ENCODE assay signal across 1 cellular context in the genomic region with DNA sequence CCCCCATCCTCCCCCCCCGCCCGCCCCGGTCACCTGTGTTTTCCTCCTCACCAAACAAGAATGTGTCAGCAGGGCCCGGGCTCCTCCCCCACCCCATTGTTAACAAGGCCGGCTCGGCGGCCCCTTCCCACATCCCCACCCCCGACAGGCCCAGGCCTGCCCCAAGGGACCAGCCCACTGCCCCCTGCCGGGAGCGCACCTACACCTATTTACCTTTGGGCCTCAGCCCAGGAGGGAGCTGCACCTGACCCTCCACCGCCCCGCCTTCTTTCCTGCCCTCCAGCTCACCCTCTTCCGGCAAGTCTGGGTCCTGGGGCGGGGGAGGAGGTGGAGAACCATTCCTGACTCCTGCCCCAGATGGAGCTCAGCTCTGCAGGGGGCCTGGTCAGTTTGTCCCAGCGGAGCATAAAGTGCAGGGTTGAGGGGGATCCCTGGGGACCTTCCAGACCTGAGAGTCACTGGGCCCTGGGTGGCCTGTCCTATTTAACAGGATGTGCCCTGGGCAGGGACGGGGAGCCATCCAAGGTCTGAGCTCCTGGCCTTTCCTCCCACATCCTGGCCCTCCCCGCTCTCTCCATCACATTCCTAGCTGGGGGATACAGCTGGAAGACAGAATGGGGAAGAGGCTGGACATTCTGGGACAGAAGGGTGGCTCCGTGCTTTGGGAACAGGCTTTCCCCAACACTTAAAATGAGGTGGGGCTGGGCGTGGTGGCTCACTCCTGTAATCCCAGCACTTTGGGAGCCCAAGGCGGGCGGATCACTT.
TF ChIP-seq lines count a peak whose summit lies in the region.

No MANE protein-coding gene starts in this region.

TF ChIP-seq in WTC11, 78 proteins besides CTCF, POLR2A, EP300 and RAD21 (continued from another document):
- TF ChIP-seq, protein P1, sequence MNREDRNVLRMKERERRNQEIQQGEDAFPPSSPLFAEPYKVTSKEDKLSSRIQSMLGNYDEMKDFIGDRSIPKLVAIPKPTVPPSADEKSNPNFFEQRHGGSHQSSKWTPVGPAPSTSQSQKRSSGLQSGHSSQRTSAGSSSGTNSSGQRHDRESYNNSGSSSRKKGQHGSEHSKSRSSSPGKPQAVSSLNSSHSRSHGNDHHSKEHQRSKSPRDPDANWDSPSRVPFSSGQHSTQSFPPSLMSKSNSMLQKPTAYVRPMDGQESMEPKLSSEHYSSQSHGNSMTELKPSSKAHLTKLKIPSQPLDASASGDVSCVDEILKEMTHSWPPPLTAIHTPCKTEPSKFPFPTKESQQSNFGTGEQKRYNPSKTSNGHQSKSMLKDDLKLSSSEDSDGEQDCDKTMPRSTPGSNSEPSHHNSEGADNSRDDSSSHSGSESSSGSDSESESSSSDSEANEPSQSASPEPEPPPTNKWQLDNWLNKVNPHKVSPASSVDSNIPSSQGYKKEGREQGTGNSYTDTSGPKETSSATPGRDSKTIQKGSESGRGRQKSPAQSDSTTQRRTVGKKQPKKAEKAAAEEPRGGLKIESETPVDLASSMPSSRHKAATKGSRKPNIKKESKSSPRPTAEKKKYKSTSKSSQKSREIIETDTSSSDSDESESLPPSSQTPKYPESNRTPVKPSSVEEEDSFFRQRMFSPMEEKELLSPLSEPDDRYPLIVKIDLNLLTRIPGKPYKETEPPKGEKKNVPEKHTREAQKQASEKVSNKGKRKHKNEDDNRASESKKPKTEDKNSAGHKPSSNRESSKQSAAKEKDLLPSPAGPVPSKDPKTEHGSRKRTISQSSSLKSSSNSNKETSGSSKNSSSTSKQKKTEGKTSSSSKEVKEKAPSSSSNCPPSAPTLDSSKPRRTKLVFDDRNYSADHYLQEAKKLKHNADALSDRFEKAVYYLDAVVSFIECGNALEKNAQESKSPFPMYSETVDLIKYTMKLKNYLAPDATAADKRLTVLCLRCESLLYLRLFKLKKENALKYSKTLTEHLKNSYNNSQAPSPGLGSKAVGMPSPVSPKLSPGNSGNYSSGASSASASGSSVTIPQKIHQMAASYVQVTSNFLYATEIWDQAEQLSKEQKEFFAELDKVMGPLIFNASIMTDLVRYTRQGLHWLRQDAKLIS (CRISPR knock-in tag; IDR thresholded peaks at IDR 0.05; ENCODE audit: borderline replicate concordance): no peak
- peak; percentile 35; the same call in 1 of the 2 replicates for TF ChIP-seq FOXP1 (CRISPR knock-in tag; IDR thresholded peaks at IDR 0.05; ENCODE audit: borderline replicate concordance)
- TF ChIP-seq, protein P2, sequence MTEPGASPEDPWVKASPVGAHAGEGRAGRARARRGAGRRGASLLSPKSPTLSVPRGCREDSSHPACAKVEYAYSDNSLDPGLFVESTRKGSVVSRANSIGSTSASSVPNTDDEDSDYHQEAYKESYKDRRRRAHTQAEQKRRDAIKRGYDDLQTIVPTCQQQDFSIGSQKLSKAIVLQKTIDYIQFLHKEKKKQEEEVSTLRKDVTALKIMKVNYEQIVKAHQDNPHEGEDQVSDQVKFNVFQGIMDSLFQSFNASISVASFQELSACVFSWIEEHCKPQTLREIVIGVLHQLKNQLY (CRISPR knock-in tag; IDR thresholded peaks at IDR 0.05): no peak
- TF ChIP-seq PRRX2 (CRISPR knock-in tag; IDR thresholded peaks at IDR 0.05): no peak
- TF ChIP-seq ZNF423 (CRISPR knock-in tag; IDR thresholded peaks at IDR 0.05): peak; percentile 98
- TF ChIP-seq HMGA2 (CRISPR knock-in tag; IDR thresholded peaks at IDR 0.05): no peak
- TF ChIP-seq, protein P3, sequence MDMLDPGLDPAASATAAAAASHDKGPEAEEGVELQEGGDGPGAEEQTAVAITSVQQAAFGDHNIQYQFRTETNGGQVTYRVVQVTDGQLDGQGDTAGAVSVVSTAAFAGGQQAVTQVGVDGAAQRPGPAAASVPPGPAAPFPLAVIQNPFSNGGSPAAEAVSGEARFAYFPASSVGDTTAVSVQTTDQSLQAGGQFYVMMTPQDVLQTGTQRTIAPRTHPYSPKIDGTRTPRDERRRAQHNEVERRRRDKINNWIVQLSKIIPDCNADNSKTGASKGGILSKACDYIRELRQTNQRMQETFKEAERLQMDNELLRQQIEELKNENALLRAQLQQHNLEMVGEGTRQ (CRISPR knock-in tag; IDR thresholded peaks at IDR 0.05): peak; percentile 67
- TF ChIP-seq, protein P4, sequence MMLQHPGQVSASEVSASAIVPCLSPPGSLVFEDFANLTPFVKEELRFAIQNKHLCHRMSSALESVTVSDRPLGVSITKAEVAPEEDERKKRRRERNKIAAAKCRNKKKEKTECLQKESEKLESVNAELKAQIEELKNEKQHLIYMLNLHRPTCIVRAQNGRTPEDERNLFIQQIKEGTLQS (CRISPR knock-in tag; conservative IDR thresholded peaks at IDR 0.05): no peak
- TF ChIP-seq OVOL2 (CRISPR knock-in tag; IDR thresholded peaks at IDR 0.05; ENCODE audit: borderline replicate concordance): no peak
- TF ChIP-seq, protein P5, sequence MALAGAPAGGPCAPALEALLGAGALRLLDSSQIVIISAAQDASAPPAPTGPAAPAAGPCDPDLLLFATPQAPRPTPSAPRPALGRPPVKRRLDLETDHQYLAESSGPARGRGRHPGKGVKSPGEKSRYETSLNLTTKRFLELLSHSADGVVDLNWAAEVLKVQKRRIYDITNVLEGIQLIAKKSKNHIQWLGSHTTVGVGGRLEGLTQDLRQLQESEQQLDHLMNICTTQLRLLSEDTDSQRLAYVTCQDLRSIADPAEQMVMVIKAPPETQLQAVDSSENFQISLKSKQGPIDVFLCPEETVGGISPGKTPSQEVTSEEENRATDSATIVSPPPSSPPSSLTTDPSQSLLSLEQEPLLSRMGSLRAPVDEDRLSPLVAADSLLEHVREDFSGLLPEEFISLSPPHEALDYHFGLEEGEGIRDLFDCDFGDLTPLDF (CRISPR knock-in tag; IDR thresholded peaks at IDR 0.05): no peak
- TF ChIP-seq, protein P6, sequence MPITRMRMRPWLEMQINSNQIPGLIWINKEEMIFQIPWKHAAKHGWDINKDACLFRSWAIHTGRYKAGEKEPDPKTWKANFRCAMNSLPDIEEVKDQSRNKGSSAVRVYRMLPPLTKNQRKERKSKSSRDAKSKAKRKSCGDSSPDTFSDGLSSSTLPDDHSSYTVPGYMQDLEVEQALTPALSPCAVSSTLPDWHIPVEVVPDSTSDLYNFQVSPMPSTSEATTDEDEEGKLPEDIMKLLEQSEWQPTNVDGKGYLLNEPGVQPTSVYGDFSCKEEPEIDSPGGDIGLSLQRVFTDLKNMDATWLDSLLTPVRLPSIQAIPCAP (CRISPR knock-in tag; IDR thresholded peaks at IDR 0.05): no peak
- no peak for TF ChIP-seq ATF1 (CRISPR knock-in tag; IDR thresholded peaks at IDR 0.05)
- TF ChIP-seq NR1H2 (CRISPR knock-in tag; IDR thresholded peaks at IDR 0.05): no peak
- TF ChIP-seq MYBL2 (CRISPR knock-in tag; IDR thresholded peaks at IDR 0.05): no peak
- TF ChIP-seq, protein P7, sequence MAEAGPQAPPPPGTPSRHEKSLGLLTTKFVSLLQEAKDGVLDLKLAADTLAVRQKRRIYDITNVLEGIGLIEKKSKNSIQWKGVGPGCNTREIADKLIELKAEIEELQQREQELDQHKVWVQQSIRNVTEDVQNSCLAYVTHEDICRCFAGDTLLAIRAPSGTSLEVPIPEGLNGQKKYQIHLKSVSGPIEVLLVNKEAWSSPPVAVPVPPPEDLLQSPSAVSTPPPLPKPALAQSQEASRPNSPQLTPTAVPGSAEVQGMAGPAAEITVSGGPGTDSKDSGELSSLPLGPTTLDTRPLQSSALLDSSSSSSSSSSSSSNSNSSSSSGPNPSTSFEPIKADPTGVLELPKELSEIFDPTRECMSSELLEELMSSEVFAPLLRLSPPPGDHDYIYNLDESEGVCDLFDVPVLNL (CRISPR knock-in tag; IDR thresholded peaks at IDR 0.05; ENCODE audit: borderline replicate concordance, low read depth): no peak
- TF ChIP-seq SP1 (CRISPR knock-in tag; conservative IDR thresholded peaks at IDR 0.05): peak; percentile 61
- no peak for TF ChIP-seq GRHL2 (CRISPR knock-in tag; IDR thresholded peaks at IDR 0.05; ENCODE audit: insufficient replicate concordance, severe bottlenecking)
- TF ChIP-seq TEAD1 (CRISPR knock-in tag; IDR thresholded peaks at IDR 0.05): peak; percentile 52; the same call in 1 of the 2 replicates
- TF ChIP-seq RELA (CRISPR knock-in tag; IDR thresholded peaks at IDR 0.05; ENCODE audit: borderline replicate concordance): no peak
- TF ChIP-seq, protein P8, sequence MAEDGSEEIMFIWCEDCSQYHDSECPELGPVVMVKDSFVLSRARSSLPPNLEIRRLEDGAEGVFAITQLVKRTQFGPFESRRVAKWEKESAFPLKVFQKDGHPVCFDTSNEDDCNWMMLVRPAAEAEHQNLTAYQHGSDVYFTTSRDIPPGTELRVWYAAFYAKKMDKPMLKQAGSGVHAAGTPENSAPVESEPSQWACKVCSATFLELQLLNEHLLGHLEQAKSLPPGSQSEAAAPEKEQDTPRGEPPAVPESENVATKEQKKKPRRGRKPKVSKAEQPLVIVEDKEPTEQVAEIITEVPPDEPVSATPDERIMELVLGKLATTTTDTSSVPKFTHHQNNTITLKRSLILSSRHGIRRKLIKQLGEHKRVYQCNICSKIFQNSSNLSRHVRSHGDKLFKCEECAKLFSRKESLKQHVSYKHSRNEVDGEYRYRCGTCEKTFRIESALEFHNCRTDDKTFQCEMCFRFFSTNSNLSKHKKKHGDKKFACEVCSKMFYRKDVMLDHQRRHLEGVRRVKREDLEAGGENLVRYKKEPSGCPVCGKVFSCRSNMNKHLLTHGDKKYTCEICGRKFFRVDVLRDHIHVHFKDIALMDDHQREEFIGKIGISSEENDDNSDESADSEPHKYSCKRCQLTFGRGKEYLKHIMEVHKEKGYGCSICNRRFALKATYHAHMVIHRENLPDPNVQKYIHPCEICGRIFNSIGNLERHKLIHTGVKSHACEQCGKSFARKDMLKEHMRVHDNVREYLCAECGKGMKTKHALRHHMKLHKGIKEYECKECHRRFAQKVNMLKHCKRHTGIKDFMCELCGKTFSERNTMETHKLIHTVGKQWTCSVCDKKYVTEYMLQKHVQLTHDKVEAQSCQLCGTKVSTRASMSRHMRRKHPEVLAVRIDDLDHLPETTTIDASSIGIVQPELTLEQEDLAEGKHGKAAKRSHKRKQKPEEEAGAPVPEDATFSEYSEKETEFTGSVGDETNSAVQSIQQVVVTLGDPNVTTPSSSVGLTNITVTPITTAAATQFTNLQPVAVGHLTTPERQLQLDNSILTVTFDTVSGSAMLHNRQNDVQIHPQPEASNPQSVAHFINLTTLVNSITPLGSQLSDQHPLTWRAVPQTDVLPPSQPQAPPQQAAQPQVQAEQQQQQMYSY (CRISPR knock-in tag; IDR thresholded peaks at IDR 0.05): no peak; the same call in 1 of the 2 replicates
- no peak for TF ChIP-seq TCF7 (CRISPR knock-in tag; IDR thresholded peaks at IDR 0.05; ENCODE audit: low read depth)
- TF ChIP-seq ZNF121 (CRISPR knock-in tag; IDR thresholded peaks at IDR 0.05): no peak
- TF ChIP-seq CREM (CRISPR knock-in tag; IDR thresholded peaks at IDR 0.05): 0 out of 2 replicates have a peak, but pooled peaks have one; percentile 29
- TF ChIP-seq TP53 (CRISPR knock-in tag; IDR thresholded peaks at IDR 0.05): peak; percentile 16; the same call in 1 of the 2 replicates
- TF ChIP-seq, protein P9, sequence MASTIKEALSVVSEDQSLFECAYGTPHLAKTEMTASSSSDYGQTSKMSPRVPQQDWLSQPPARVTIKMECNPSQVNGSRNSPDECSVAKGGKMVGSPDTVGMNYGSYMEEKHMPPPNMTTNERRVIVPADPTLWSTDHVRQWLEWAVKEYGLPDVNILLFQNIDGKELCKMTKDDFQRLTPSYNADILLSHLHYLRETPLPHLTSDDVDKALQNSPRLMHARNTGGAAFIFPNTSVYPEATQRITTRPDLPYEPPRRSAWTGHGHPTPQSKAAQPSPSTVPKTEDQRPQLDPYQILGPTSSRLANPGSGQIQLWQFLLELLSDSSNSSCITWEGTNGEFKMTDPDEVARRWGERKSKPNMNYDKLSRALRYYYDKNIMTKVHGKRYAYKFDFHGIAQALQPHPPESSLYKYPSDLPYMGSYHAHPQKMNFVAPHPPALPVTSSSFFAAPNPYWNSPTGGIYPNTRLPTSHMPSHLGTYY (CRISPR knock-in tag; IDR thresholded peaks at IDR 0.05): no peak
- TF ChIP-seq GTF2I (CRISPR knock-in tag; conservative IDR thresholded peaks at IDR 0.05): no peak
- TF ChIP-seq, protein P10, sequence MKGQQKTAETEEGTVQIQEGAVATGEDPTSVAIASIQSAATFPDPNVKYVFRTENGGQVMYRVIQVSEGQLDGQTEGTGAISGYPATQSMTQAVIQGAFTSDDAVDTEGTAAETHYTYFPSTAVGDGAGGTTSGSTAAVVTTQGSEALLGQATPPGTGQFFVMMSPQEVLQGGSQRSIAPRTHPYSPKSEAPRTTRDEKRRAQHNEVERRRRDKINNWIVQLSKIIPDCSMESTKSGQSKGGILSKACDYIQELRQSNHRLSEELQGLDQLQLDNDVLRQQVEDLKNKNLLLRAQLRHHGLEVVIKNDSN (CRISPR knock-in tag; IDR thresholded peaks at IDR 0.05): peak; percentile 62; the same call in 1 of the 2 replicates
- no peak for TF ChIP-seq EMX1 (CRISPR knock-in tag; IDR thresholded peaks at IDR 0.05)
- no peak for TF ChIP-seq ZNF317 (CRISPR knock-in tag; IDR thresholded peaks at IDR 0.05; ENCODE audit: borderline replicate concordance, low read depth)
- TF ChIP-seq, protein P11, sequence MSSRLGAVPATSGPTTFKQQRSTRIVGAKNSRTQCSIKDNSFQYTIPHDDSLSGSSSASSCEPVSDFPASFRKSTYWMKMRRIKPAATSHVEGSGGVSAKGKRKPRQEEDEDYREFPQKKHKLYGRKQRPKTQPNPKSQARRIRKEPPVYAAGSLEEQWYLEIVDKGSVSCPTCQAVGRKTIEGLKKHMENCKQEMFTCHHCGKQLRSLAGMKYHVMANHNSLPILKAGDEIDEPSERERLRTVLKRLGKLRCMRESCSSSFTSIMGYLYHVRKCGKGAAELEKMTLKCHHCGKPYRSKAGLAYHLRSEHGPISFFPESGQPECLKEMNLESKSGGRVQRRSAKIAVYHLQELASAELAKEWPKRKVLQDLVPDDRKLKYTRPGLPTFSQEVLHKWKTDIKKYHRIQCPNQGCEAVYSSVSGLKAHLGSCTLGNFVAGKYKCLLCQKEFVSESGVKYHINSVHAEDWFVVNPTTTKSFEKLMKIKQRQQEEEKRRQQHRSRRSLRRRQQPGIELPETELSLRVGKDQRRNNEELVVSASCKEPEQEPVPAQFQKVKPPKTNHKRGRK (CRISPR knock-in tag; IDR thresholded peaks at IDR 0.05; ENCODE audit: borderline replicate concordance): no peak
- no peak for TF ChIP-seq SMAD4 (CRISPR knock-in tag; IDR thresholded peaks at IDR 0.05)
- no peak for TF ChIP-seq IRF2 (CRISPR knock-in tag; IDR thresholded peaks at IDR 0.05; ENCODE audit: borderline replicate concordance, low read depth)
- TF ChIP-seq FOXK1 (CRISPR knock-in tag; IDR thresholded peaks at IDR 0.05): peak; percentile 83
